Comparison of ENCODE assay signal across 1 cellular context in the genomic region with DNA sequence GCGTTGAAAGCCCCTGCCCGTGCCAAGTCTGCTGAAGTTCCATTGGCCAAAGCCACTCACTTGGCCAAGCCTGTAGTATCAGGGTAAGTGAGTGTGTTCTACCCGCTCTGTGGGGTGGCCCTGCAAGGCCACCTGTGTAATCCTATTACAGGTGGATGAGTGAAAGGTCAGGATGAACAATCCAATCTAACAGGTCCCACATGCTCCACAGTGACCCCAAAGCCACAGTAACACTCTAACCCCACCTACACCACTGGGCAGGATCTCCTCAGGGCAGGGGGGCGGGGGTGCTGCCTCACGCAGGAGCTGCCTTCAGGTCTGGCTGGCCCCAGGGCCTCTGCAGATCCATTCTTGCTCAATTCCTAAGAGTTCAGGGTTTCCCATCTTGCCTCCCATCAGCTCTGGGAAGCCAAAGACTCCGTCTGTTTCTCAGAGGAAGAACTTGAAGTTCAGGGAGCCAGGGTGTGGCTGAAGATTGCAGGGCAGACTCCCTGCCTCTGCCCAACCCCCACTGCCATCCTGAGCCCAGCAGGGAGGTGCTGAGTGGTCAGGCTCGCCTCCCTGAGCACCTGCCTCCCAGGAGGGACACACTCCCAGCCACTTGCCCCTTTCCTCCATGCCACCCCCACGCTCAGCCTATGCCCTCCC.
TF ChIP-seq lines count a peak whose summit lies in the region.

No MANE protein-coding gene starts in this region.

TF ChIP-seq in H1, 55 proteins besides CTCF, POLR2A, EP300 and RAD21:
- no peak for TF ChIP-seq CREB1 (IDR thresholded peaks at IDR 0.05)
- TF ChIP-seq RNF2 (IDR thresholded peaks at IDR 0.05; ENCODE audit: borderline replicate concordance, low read depth, low read length, missing control alignments, poor library complexity, severe bottlenecking) = no peak
- no peak for TF ChIP-seq GABPA (IDR thresholded peaks at IDR 0.05; ENCODE audit: borderline replicate concordance, insufficient read depth, low read length)
- no peak for TF ChIP-seq SIX5 (IDR thresholded peaks at IDR 0.05; ENCODE audit: low read depth, low read length)
